Comparison of ENCODE assay signal across 10 cellular contexts in the genomic region with DNA sequence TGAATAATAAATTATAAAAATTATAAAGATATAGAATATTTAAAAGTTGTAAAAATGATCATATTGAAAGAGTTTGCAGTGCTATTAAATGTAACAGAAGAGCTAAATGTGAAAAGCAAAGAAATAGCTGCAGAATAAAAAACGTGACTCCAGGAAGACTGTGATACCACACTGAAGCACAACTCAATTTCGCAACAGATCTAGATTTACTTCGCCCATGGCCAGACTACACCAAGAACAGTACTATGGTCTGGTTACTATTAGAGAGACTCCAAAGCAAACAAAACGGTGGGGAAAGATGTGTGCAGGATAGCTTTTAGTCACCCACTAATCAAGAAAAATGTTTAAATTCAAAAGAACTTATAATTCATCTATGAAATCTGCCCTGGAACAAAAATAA. TPM values are rescaled to one million over a fixed set of nuclear protein-coding genes. Genes with fewer than 3 reads are reported as not detected.
DNase-seq lines count a peak whose midpoint lies in the region; ATAC-seq, FAIRE-seq and TF ChIP-seq lines count a peak whose summit lies in the region.
"Had no signal": no experiment of that assay in that cellular context is flagged by ENCODE, and none has a peak within 500 bp of the region (broad histone marks: within the 10 kb centered on the region; RNA-seq: fewer than 3 reads in every experiment).

No MANE protein-coding gene starts in this region.

- H3K4me1 Mint-ChIP-seq in CD14-positive monocyte: peaks cover 42% of the 10 kb centered on the region
- H3K4me1 Mint-ChIP-seq in stimulated activated naive B cell treated with anti-CD40 and anti-IgM and Interleukin-4, amounts not matched to agents 10 μg/mL and 1 μg/mL and 100 μg/mL, for 72 hours: peaks cover 38 to 59% of the 10 kb centered on the region in 2 donors

- CTCF ChIA-PET in A549 (lab: Yijun Ruan, JAX): interaction anchor here (1.5 kb wide), 1 partner anchor 18 kb away, joined by 3 read pairs; no protein-coding TSS in a partner anchor

- H3K27ac ChIP-seq in A549 (no peak overlapping the region), GM23248 (peak overlapping the region; percentile 90; the same call in 1 of the 2 replicates), right atrium auricular region (no peak overlapping the region)

- no peak overlapping the region for H2AFZ ChIP-seq in GM23248

- ATAC-seq in A549: no peak
- ATAC-seq in stimulated activated naive B cell treated with anti-CD40 and anti-IgM and Interleukin-4, amounts not matched to agents 10 μg/mL and 1 μg/mL and 100 μg/mL, for 72 hours (replicated peaks): no peak

- 72% methylated on average over 4 of the region's 4 CpGs for WGBS in A549 (ENCODE audit: missing lambda C conversion rate)
- 12 to 15% methylated on average over 4 of the region's 4 CpGs for WGBS in GM23248 (ENCODE audit: low coverage in 1 of 2, low lambda C conversion rate in 2 of 2, missing lambda C conversion rate in 2 of 2), 2 experiments

- TF ChIP-seq EP300 in A549 (IDR thresholded peaks at IDR 0.05): no peak

- H3K36me3 ChIP-seq in GM23248 (ENCODE audit: low read depth) (no peaks in the 10 kb centered on the region), right atrium auricular region (no peaks in the 10 kb centered on the region)
- H3K36me3 ChIP-seq: stomach had no signal

- no peak overlapping the region for H3K4me3 Mint-ChIP-seq in CD14-positive monocyte
- H3K4me3 Mint-ChIP-seq in stimulated activated naive B cell treated with anti-CD40 and anti-IgM and Interleukin-4, amounts not matched to agents 10 μg/mL and 1 μg/mL and 100 μg/mL, for 72 hours: peak overlapping the region in 1 of 2 donors; percentile 36

- no peak for TF ChIP-seq RAD21 in A549 (conservative IDR thresholded peaks at IDR 0.05 in 1 of 2, IDR thresholded peaks at IDR 0.05 in 1 of 2)

- FAIRE-seq in A549 (lab: Jason Lieb, UNC): no peak

- H3K4me3 ChIP-seq in A549 (no peak overlapping the region; the same call in 2 of the 3 replicates), GM23248 (peak overlapping the region; percentile 87), fibroblast of the aortic adventitia (ENCODE audit: low read depth, low read length) (no peak overlapping the region), right atrium auricular region (no peak overlapping the region)

- H3K27me3 ChIP-seq in GM23248 (replicated peaks; ENCODE audit: insufficient read depth) (no peaks in the 10 kb centered on the region), right atrium auricular region (no peaks in the 10 kb centered on the region)
- H3K27me3 ChIP-seq: stomach had no signal

- H3K27ac Mint-ChIP-seq in CD14-positive monocyte: no peak overlapping the region
- H3K27ac Mint-ChIP-seq in stimulated activated naive B cell treated with anti-CD40 and anti-IgM and Interleukin-4, amounts not matched to agents 10 μg/mL and 1 μg/mL and 100 μg/mL, for 72 hours: no peak overlapping the region

- DNase-seq in A549 (ENCODE audit: low read depth in 1 of 2, low spot score in 1 of 2): no peak
- DNase-seq in GM23248: peak; percentile 67
- peak; percentile 27 for DNase-seq in SK-N-DZ (ENCODE audit: low spot score)
- DNase-seq in fibroblast of the aortic adventitia (ENCODE audit: low read depth): peak; percentile 37
- no peak for DNase-seq in right atrium auricular region (ENCODE audit: low spot score)
- no peak for DNase-seq in CD14-positive monocyte (ENCODE audit: low spot score)
- no peak for DNase-seq in ureter (ENCODE audit: low spot score)
- DNase-seq in stimulated activated naive B cell treated with anti-CD40 and anti-IgM and Interleukin-4, amounts not matched to agents 10 μg/mL and 1 μg/mL and 100 μg/mL, for 72 hours: no peak
- DNase-seq: SHP77 treated with DMSO at 0.1 percent for 48 hours, stomach had no signal

- H3K79me2 ChIP-seq in GM23248 (ENCODE audit: insufficient read depth): peaks cover 64% of the 10 kb centered on the region

- H3K9me3 ChIP-seq in A549 (no peaks in the 10 kb centered on the region), GM23248 (ENCODE audit: low read depth) (no peaks in the 10 kb centered on the region), right atrium auricular region (no peaks in the 10 kb centered on the region)
- H3K9me3 ChIP-seq: stomach had no signal

- peaks cover 7 to 14% (median 10%) of the 10 kb centered on the region in 3 donors for H3K27me3 Mint-ChIP-seq in CD14-positive monocyte (ENCODE audit: low read depth in 3 of 3)
- no peaks in the 10 kb centered on the region for H3K27me3 Mint-ChIP-seq in stimulated activated naive B cell treated with anti-CD40 and anti-IgM and Interleukin-4, amounts not matched to agents 10 μg/mL and 1 μg/mL and 100 μg/mL, for 72 hours

- H4K20me1 ChIP-seq in GM23248 (ENCODE audit: insufficient read depth): peaks cover 13% of the 10 kb centered on the region

- H3K36me3 Mint-ChIP-seq in CD14-positive monocyte: no peaks in the 10 kb centered on the region
- H3K36me3 Mint-ChIP-seq in stimulated activated naive B cell treated with anti-CD40 and anti-IgM and Interleukin-4, amounts not matched to agents 10 μg/mL and 1 μg/mL and 100 μg/mL, for 72 hours: peaks cover 0 to 1% of the 10 kb centered on the region in 2 donors

- TF ChIP-seq CTCF in A549 (IDR thresholded peaks at IDR 0.05) (no peak), fibroblast of the aortic adventitia (IDR thresholded peaks at IDR 0.05; ENCODE audit: insufficient read depth, low read length) (no peak), right atrium auricular region (IDR thresholded peaks at IDR 0.05) (no peak), CD14-positive monocyte (IDR thresholded peaks at IDR 0.05) (no peak)

- in situ Hi-C loops in GM23248 (cut with MboI): no loop called here

- H3K4me1 ChIP-seq in A549: peaks cover 19% of the 10 kb centered on the region
- peaks cover 19% of the 10 kb centered on the region for H3K4me1 ChIP-seq in GM23248 (ENCODE audit: insufficient read depth)
- H3K4me1 ChIP-seq in right atrium auricular region: peaks cover 0 to 54% of the 10 kb centered on the region in 2 donors

- TF ChIP-seq POLR2A in A549 (IDR thresholded peaks at IDR 0.05; ENCODE audit: low read length): no peak

- H3K9me2 ChIP-seq in GM23248 (ENCODE audit: insufficient read depth): no peaks in the 10 kb centered on the region

- H3F3A ChIP-seq in GM23248 (ENCODE audit: insufficient read depth): peaks cover 16% of the 10 kb centered on the region

- H3K9me3 Mint-ChIP-seq in CD14-positive monocyte: peaks cover 0 to 2% (median 0%) of the 10 kb centered on the region in 7 donors
- no peaks in the 10 kb centered on the region for H3K9me3 Mint-ChIP-seq in stimulated activated naive B cell treated with anti-CD40 and anti-IgM and Interleukin-4, amounts not matched to agents 10 μg/mL and 1 μg/mL and 100 μg/mL, for 72 hours

- POLR2A ChIA-PET in A549 (lab: Yijun Ruan, JAX): no interaction called here

- peak overlapping the region; percentile 81; the same call in 1 of the 2 replicates for H3K9ac ChIP-seq in GM23248

- intact Hi-C loops in CD14-positive monocyte (cut with micrococcal nuclease): loop anchor here in 1 of 2 donors (10.0 kb wide), 1 partner anchor 79 kb away; no protein-coding TSS in a partner anchor

- H3K4me2 ChIP-seq in A549 (peak overlapping the region; percentile 91), GM23248 (ENCODE audit: unreplicated experiment) (peak overlapping the region; percentile 93)

TF ChIP-seq in A549, 52 proteins besides CTCF, POLR2A, EP300 and RAD21:
- TF ChIP-seq HOXB5 (CRISPR knock-in tag; IDR thresholded peaks at IDR 0.05) (no peak), PHF8 (IDR thresholded peaks at IDR 0.05; ENCODE audit: borderline replicate concordance, low read depth) (no peak), CEBPB (IDR thresholded peaks at IDR 0.05) (peak; percentile 53 to 58; a peak in 2 of 4 replicates)

RNA-seq across cellular contexts. Expression of a gene that starts 1.9 kb away (rescaled TPM):
- polyA plus RNA-seq in A549 (2011; rRNA removed): 20.7 and 22.6 TPM in 2 replicates
- 3.6 and 4.1 TPM in 2 replicates for polyA plus RNA-seq in A549 (2012; cell fraction: cytosol; rRNA removed)
- 9.4 and 11.1 TPM in 2 replicates for polyA plus RNA-seq in A549 (2012; cell fraction: nucleus; rRNA removed)
- polyA plus RNA-seq in A549 (2017; fragmentation: RNase III; extraction: RNeasy Plus Mini Kit Qiagen cat#74134 plus additional on column Dnase treatment): 7.6 to 8.2 TPM (median 8.0 TPM) in 3 replicates
- 37.7 and 46.6 TPM in 2 replicates for polyA minus RNA-seq in A549 (2011; rRNA and poly(A)+ RNA removed)
- total RNA-seq in GM23248 (2014; rRNA removed; shearing (Covaris generic)): 12.6 and 12.9 TPM in 2 replicates
- 24.0 and 24.9 TPM in 2 replicates for polyA plus RNA-seq in GM23248 (2016; fragmentation: Nextera tagmentation; extraction: Ambion mirVana)
- 16.1 and 20.2 TPM in 2 replicates for polyA plus RNA-seq in SK-N-DZ (2014; cell fraction: cytosol; rRNA removed)
- polyA plus RNA-seq in SK-N-DZ (2014; cell fraction: nucleus; rRNA removed): 66.9 and 111 TPM in 2 replicates
- 29.7 and 268 TPM in 2 replicates for total RNA-seq in fibroblast of the aortic adventitia (ENCODE audit: low replicate concordance)
- 10 to 100 TPM; 22.2 to 27.4 TPM for total RNA-seq in right atrium auricular region
- polyA plus RNA-seq in CD14-positive monocyte: 10 to 100 TPM; 12.9 to 19.6 TPM
- 112 TPM for total RNA-seq in ureter

Comparison
In these comparisons a context has a peak if more than half of its experiments do, and no peak if none do; other contexts are left out.
1. DNase-seq: peak in GM23248 (single experiment), SK-N-DZ (single experiment) and fibroblast of the aortic adventitia (single experiment); none in A549 (0 of 2), right atrium auricular region (single experiment), CD14-positive monocyte (single experiment), ureter (single experiment) and stimulated activated naive B cell treated with anti-CD40 and anti-IgM and Interleukin-4, amounts not matched to agents 10 μg/mL and 1 μg/mL and 100 μg/mL, for 72 hours (single experiment).